Comparison of ENCODE assay signal across 8 cellular contexts in genomic region chr17:48723555-48724239, GRCh38. TPM values are rescaled to one million over a fixed set of nuclear protein-coding genes. Genes with fewer than 3 reads are reported as not detected.
DNase-seq lines count a peak whose midpoint lies in the region.

No MANE protein-coding gene starts in this region.

- H3K4me1 ChIP-seq in urinary bladder (ENCODE audit: insufficient read depth): no peaks in the 10 kb centered on the region

- H3K27ac ChIP-seq in urinary bladder (ENCODE audit: low read depth): no peak overlapping the region

- H3K9me3 Mint-ChIP-seq in T-helper 2 cell treated with Interferon-gamma antibody and Interleukin-4, amounts not matched to agents 5 μg/mL and 100 μg/mL, for 36 hours: no peaks in the 10 kb centered on the region
- H3K9me3 Mint-ChIP-seq in immature natural killer cell: peaks cover 0 to 4% (median 0%) of the 10 kb centered on the region in 6 donors

- peak overlapping the region; percentile 58 for H3K4me3 Mint-ChIP-seq in T-helper 2 cell treated with Interferon-gamma antibody and Interleukin-4, amounts not matched to agents 5 μg/mL and 100 μg/mL, for 36 hours
- H3K4me3 Mint-ChIP-seq in immature natural killer cell: peak overlapping the region; percentile 60 to 86 (median 78)

- DNase-seq in stimulated activated CD4-positive, alpha-beta T cell treated with anti-CD3 and anti-CD28 coated beads, Interleukin-15, amount 100 ng/mL, for 24 hours: peak; percentile 39
- DNase-seq in stimulated activated CD4-positive, alpha-beta T cell treated with anti-CD3 and anti-CD28 coated beads, Interleukin-1b, Interleukin-23, amount 100 ng/mL, for 48 hours: no peak
- no peak for DNase-seq in T-helper 2 cell treated with Interferon-gamma antibody and Interleukin-4, amounts not matched to agents 5 μg/mL and 100 μg/mL, for 36 hours (ENCODE audit: low spot score)
- DNase-seq in immature natural killer cell (no peak), OCI-M2 (lab: John Stamatoyannopoulos, UW; ENCODE audit: unreplicated experiment) (no peak), G401 (ENCODE audit: low spot score) (no peak)
- DNase-seq in stimulated activated CD4-positive, alpha-beta T cell treated with anti-CD3 and anti-CD28 coated beads, Interleukin-12 subunit alpha, Interleukin-12 subunit beta, amount 100 ng/mL, for 4 hours: no peak

- in situ Hi-C loops in G401 (cut with HindIII; ENCODE audit: low sequenced_read_pairs): no loop called here

- H3K27me3 Mint-ChIP-seq in T-helper 2 cell treated with Interferon-gamma antibody and Interleukin-4, amounts not matched to agents 5 μg/mL and 100 μg/mL, for 36 hours (ENCODE audit: low read depth): peaks cover 97% of the 10 kb centered on the region
- peaks cover 53 to 85% (median 83%) of the 10 kb centered on the region in 3 donors for H3K27me3 Mint-ChIP-seq in immature natural killer cell (ENCODE audit: low read depth in 3 of 3)

- H3K4me1 Mint-ChIP-seq in T-helper 2 cell treated with Interferon-gamma antibody and Interleukin-4, amounts not matched to agents 5 μg/mL and 100 μg/mL, for 36 hours (ENCODE audit: low read depth): peaks cover 12% of the 10 kb centered on the region
- peaks cover 32 to 40% of the 10 kb centered on the region in 2 donors for H3K4me1 Mint-ChIP-seq in immature natural killer cell

- 16% methylated on average over 40 of the region's 40 CpGs for WGBS in urinary bladder

- H3K4me3 ChIP-seq in urinary bladder (ENCODE audit: low read depth, low read length): peak overlapping the region; percentile 19

- no peaks in the 10 kb centered on the region for H3K36me3 Mint-ChIP-seq in T-helper 2 cell treated with Interferon-gamma antibody and Interleukin-4, amounts not matched to agents 5 μg/mL and 100 μg/mL, for 36 hours (ENCODE audit: low read depth)
- no peaks in the 10 kb centered on the region for H3K36me3 Mint-ChIP-seq in immature natural killer cell

- no peaks in the 10 kb centered on the region for H3K36me3 ChIP-seq in urinary bladder (ENCODE audit: insufficient read depth)

- peak overlapping the region; percentile 62 for H3K27ac Mint-ChIP-seq in T-helper 2 cell treated with Interferon-gamma antibody and Interleukin-4, amounts not matched to agents 5 μg/mL and 100 μg/mL, for 36 hours
- H3K27ac Mint-ChIP-seq in immature natural killer cell: no peak overlapping the region

RNA-seq across cellular contexts. Expression of gene PRAC2, which starts 0.7 kb away (rescaled TPM):
- polyA plus RNA-seq in immature natural killer cell (not detected), urinary bladder (1.7 TPM)
- 2.1 TPM for total RNA-seq in urinary bladder
- total RNA-seq in G401 (2014; rRNA removed; shearing (Covaris generic)): 9.5 and 42.2 TPM in 2 replicates

RNA-seq across cellular contexts. Expression of gene PRAC1, which starts 1.4 kb away (rescaled TPM):
- not detected for polyA plus RNA-seq in immature natural killer cell
- total RNA-seq in urinary bladder: 7.7 TPM
- polyA plus RNA-seq in urinary bladder: 18.0 TPM
- total RNA-seq in G401 (2014; rRNA removed; shearing (Covaris generic)): 8.2 TPM in 1 of 2 replicates, not detected in the other

RNA-seq across cellular contexts. Expression of gene HOXB13, which starts 4.9 kb away (rescaled TPM):
- not detected for polyA plus RNA-seq in immature natural killer cell
- total RNA-seq in urinary bladder: 1.7 TPM
- polyA plus RNA-seq in urinary bladder: 1.5 TPM
- total RNA-seq in G401 (2014; rRNA removed; shearing (Covaris generic)): 54.8 and 60.5 TPM in 2 replicates

Comparison
In these comparisons a context has a peak if more than half of its experiments do, and no peak if none do; other contexts are left out.
1. RNA of gene HOXB13, which starts 4.9 kb away (total RNA-seq): 54.8 to 60.5 TPM in G401; 1.7 TPM in urinary bladder (single experiment); every median in the first group is over 10 times any median in the second.